Comparison of ENCODE assay signal across 18 cellular contexts in genomic region chr6:43803055-43803782, GRCh38. TPM values are rescaled to one million over a fixed set of nuclear protein-coding genes. Genes with fewer than 3 reads are reported as not detected.
DNase-seq lines count a peak whose midpoint lies in the region; TF ChIP-seq lines count a peak whose summit lies in the region.
"Had no signal": no experiment of that assay in that cellular context is flagged by ENCODE, and none has a peak within 500 bp of the region (broad histone marks: within the 10 kb centered on the region; RNA-seq: fewer than 3 reads in every experiment).

No MANE protein-coding gene starts in this region.

- H3K79me2 ChIP-seq in mammary epithelial cell (ENCODE audit: insufficient read depth, low read length) = no peaks in the 10 kb centered on the region

- H3K36me3 Mint-ChIP-seq in MCF 10A (ENCODE audit: insufficient read depth, unreplicated experiment) = no peaks in the 10 kb centered on the region
- H3K36me3 Mint-ChIP-seq: stimulated activated memory B cell treated with anti-CD40 and anti-IgM and Interleukin-4, amounts not matched to agents 10 μg/mL and 1 μg/mL and 100 μg/mL, for 72 hours had no signal

- no peak overlapping the region for H3K27ac ChIP-seq in mammary epithelial cell (ENCODE audit: insufficient read depth, low read depth, low read length)
- H3K27ac ChIP-seq: epithelial cell of prostate, KMS-11 had no signal

- H3K27me3 Mint-ChIP-seq in MCF 10A (ENCODE audit: insufficient read depth, unreplicated experiment) = no peaks in the 10 kb centered on the region

- H2AFZ ChIP-seq in mammary epithelial cell (ENCODE audit: low read depth, low read length) = no peak overlapping the region
- H2AFZ ChIP-seq: GM23338 had no signal

- H3K4me3 ChIP-seq in mammary epithelial cell (replicated peaks in 1 of 3; ENCODE audit: insufficient read depth in 1 of 3, low read depth in 2 of 3, low read length in 3 of 3) (no peak overlapping the region), cardiac fibroblast (replicated peaks in 1 of 2; ENCODE audit: low read depth in 2 of 2, low read length in 2 of 2) (no peak overlapping the region)
- H3K4me3 ChIP-seq: GM23338 had no signal

- H3K9me3 ChIP-seq in mammary epithelial cell (replicated peaks; ENCODE audit: insufficient read depth, low read length) = no peaks in the 10 kb centered on the region

- POLR2A ChIA-PET in MCF 10A (lab: Yijun Ruan, JAX) = interaction anchor here (0.7 to 1.3 kb wide), 2 partner anchors 33 to 1761 kb away, joined by 3 to 4 read pairs; partner anchors contain the start of gene VEGFA

- 88% methylated on average over 6 of the region's 6 CpGs for WGBS in mammary epithelial cell (ENCODE audit: low coverage, missing lambda C conversion rate)

- DNase-seq in MCF 10A (ENCODE audit: unreplicated experiment) (peak; percentile 52), mammary epithelial cell (no peak), cardiac fibroblast (ENCODE audit: low read depth in 2 of 2) (peak; percentile 33 to 42), iris pigment epithelial cell (ENCODE audit: low read depth) (peak; percentile 47), LoVo (ENCODE audit: low spot score) (no peak), NCI-H510A treated with DMSO at 0.1 percent for 48 hours (lab: John Stamatoyannopoulos, UW) (no peak), mucosa of gallbladder (ENCODE audit: low spot score) (no peak), NCI-H2171 (lab: John Stamatoyannopoulos, UW) (no peak)
- DNase-seq: activated CD4-positive, alpha-beta T cell treated with anti-CD3 and anti-CD28 coated beads for 4 hours; activated T-cell treated with anti-CD3 and anti-CD28 coated beads, Interleukin-2, amount 50 U/mL, for 4 hours; NCI-H1694; NCI-H524 had no signal

- no peaks in the 10 kb centered on the region for H3K9me3 Mint-ChIP-seq in MCF 10A (ENCODE audit: unreplicated experiment)
- H3K9me3 Mint-ChIP-seq: activated T-cell treated with anti-CD3 and anti-CD28 coated beads, Interleukin-2, amount 50 U/mL, for 4 hours; GM23338; neural crest cell; stimulated activated memory B cell treated with anti-CD40 and anti-IgM and Interleukin-4, amounts not matched to agents 10 μg/mL and 1 μg/mL and 100 μg/mL, for 72 hours; T-helper 1 cell treated with Interleukin-12 subunit alpha and Interleukin-12 subunit beta and Interleukin-4 antibody, amounts not matched to agents 30 μg/mL and 1 μg/mL, for 36 hours had no signal

- H3K4me1 Mint-ChIP-seq in MCF 10A (ENCODE audit: insufficient read depth, unreplicated experiment) = peaks cover 50% of the 10 kb centered on the region
- H3K4me1 Mint-ChIP-seq: neural crest cell had no signal

- CTCF ChIA-PET in MCF 10A (lab: Yijun Ruan, JAX) = interaction anchor here (0.6 to 1.4 kb wide), 3 partner anchors 30 to 419 kb away, joined by 3 to 4 read pairs (median 4); no protein-coding TSS in a partner anchor
- CTCF ChIA-PET in mammary epithelial cell (lab: Charles Lee; ENCODE audit: low non-redundant PET) = no interaction called here

- in situ Hi-C loops in mammary epithelial cell (cut with MboI; ENCODE audit: low sequenced_read_pairs in 2 of 2) = no loop called here

- H3K36me3 ChIP-seq in mammary epithelial cell (ENCODE audit: insufficient read depth, low read length) = no peaks in the 10 kb centered on the region

- no peak overlapping the region for H3K4me2 ChIP-seq in mammary epithelial cell (ENCODE audit: insufficient read depth, low read depth, low read length)
- H3K4me2 ChIP-seq: GM23338, KMS-11 had no signal

- H3K4me3 Mint-ChIP-seq in MCF 10A (ENCODE audit: unreplicated experiment) = no peak overlapping the region
- H3K4me3 Mint-ChIP-seq: activated T-cell treated with anti-CD3 and anti-CD28 coated beads, Interleukin-2, amount 50 U/mL, for 4 hours; GM23338; neural crest cell; stimulated activated memory B cell treated with anti-CD40 and anti-IgM and Interleukin-4, amounts not matched to agents 10 μg/mL and 1 μg/mL and 100 μg/mL, for 72 hours; T-helper 1 cell treated with Interleukin-12 subunit alpha and Interleukin-12 subunit beta and Interleukin-4 antibody, amounts not matched to agents 30 μg/mL and 1 μg/mL, for 36 hours had no signal

- no peak overlapping the region for H3K27ac Mint-ChIP-seq in MCF 10A (ENCODE audit: low read depth, unreplicated experiment)
- H3K27ac Mint-ChIP-seq: GM23338; stimulated activated memory B cell treated with anti-CD40 and anti-IgM and Interleukin-4, amounts not matched to agents 10 μg/mL and 1 μg/mL and 100 μg/mL, for 72 hours had no signal

- no TSS peak for BruUV-seq in MCF 10A (replicated peaks; lab: Mats Ljungman, UMichigan)
- BruUV-seq in mammary epithelial cell (replicated peaks; lab: Mats Ljungman, UMichigan) = no TSS peak

- dilution Hi-C loops in mammary epithelial cell (cut with HindIII; ENCODE audit: low sequenced_read_pairs) = no loop called here

- H3K27me3 ChIP-seq in mammary epithelial cell (ENCODE audit: insufficient read depth, low read length) = no peaks in the 10 kb centered on the region

- H3K4me1 ChIP-seq in mammary epithelial cell (ENCODE audit: insufficient read depth, low read length) = peaks cover 27% of the 10 kb centered on the region

- no peak overlapping the region for H3K9ac ChIP-seq in mammary epithelial cell (ENCODE audit: insufficient read depth, low read length)
- H3K9ac ChIP-seq: KMS-11 had no signal

- TF ChIP-seq CTCF in MCF 10A (IDR thresholded peaks at IDR 0.05; ENCODE audit: unreplicated experiment) (no peak), mammary epithelial cell (conservative IDR thresholded peaks at IDR 0.05 in 1 of 2, IDR thresholded peaks at IDR 0.05 in 1 of 2; ENCODE audit: extremely low read depth in 1 of 2, insufficient read depth in 1 of 2, low read depth in 1 of 2, low read length in 2 of 2) (no peak), cardiac fibroblast (IDR thresholded peaks at IDR 0.05; ENCODE audit: low read depth, low read length) (no peak)

- intact Hi-C loops in MCF 10A (cut with micrococcal nuclease) = no loop called here
- intact Hi-C loops in mammary epithelial cell (cut with micrococcal nuclease) = no loop called here

- no peaks in the 10 kb centered on the region for H4K20me1 ChIP-seq in mammary epithelial cell (ENCODE audit: insufficient read depth, low read length)

RNA-seq across cellular contexts. Expression of gene VEGFA, which starts 33.2 kb away (rescaled TPM):
- 265 and 366 TPM in 2 replicates for total RNA-seq in MCF 10A (2022)
- total RNA-seq in mammary epithelial cell = 100 to 1,000 TPM; 161 to 313 TPM
- polyA plus RNA-seq in mammary epithelial cell = 196 TPM
- polyA minus RNA-seq in mammary epithelial cell = 634 TPM
- 420 TPM for total RNA-seq in mucosa of gallbladder

Comparison
In these comparisons a context has a peak if more than half of its experiments do, and no peak if none do; other contexts are left out.
1. DNase-seq: peak in MCF 10A (single experiment), cardiac fibroblast (2 of 2) and iris pigment epithelial cell (single experiment); none in mammary epithelial cell (single experiment), LoVo (single experiment), NCI-H510A treated with DMSO at 0.1 percent for 48 hours (single experiment), mucosa of gallbladder (single experiment) and NCI-H2171 (single experiment).